8 cellular contexts compared by ENCODE assay signal in genomic region chr19:4730740-4731171, GRCh38. TPM values are rescaled to one million over a fixed set of nuclear protein-coding genes. Genes with fewer than 3 reads are reported as not detected.
DNase-seq lines count a peak whose midpoint lies in the region; ATAC-seq and TF ChIP-seq lines count a peak whose summit lies in the region.

No MANE protein-coding gene starts in this region.

- TF ChIP-seq CTCF in AG04450 (IDR thresholded peaks at IDR 0.05; ENCODE audit: low read depth, low read length) (peak; percentile 53), HFFc6 (IDR thresholded peaks at IDR 0.05) (peak; percentile 74), retinal pigment epithelial cell (conservative IDR thresholded peaks at IDR 0.05; ENCODE audit: low read depth, low read length) (peak; percentile 71)

- peaks cover 7% of the 10 kb centered on the region for H3K27me3 Mint-ChIP-seq in HFFc6 (ENCODE audit: insufficient read depth)
- peaks cover 7 to 23% of the 10 kb centered on the region in 2 donors for H3K27me3 Mint-ChIP-seq in effector memory CD8-positive, alpha-beta T cell

- peaks cover 4% of the 10 kb centered on the region for H3K27me3 ChIP-seq in AG04450 (ENCODE audit: control insufficient read depth, insufficient read depth, low read length)

- no peaks in the 10 kb centered on the region for H3K9me3 ChIP-seq in AG04450 (ENCODE audit: control insufficient read depth, insufficient read depth, low read length)

- no peak overlapping the region for H3K27ac ChIP-seq in AG04450 (ENCODE audit: low read depth, low read length)

- H3K36me3 Mint-ChIP-seq in HFFc6 (ENCODE audit: low read depth): no peaks in the 10 kb centered on the region
- peaks cover 2% of the 10 kb centered on the region for H3K36me3 Mint-ChIP-seq in effector memory CD8-positive, alpha-beta T cell (ENCODE audit: insufficient read depth)

- no peaks in the 10 kb centered on the region for H3K9me3 Mint-ChIP-seq in HFFc6
- H3K9me3 Mint-ChIP-seq in effector memory CD8-positive, alpha-beta T cell: no peaks in the 10 kb centered on the region

- no peak overlapping the region for H3K4me3 Mint-ChIP-seq in HFFc6
- no peak overlapping the region for H3K4me3 Mint-ChIP-seq in effector memory CD8-positive, alpha-beta T cell

- ATAC-seq in effector memory CD8-positive, alpha-beta T cell (replicated peaks): peak; percentile 63
- no peak for ATAC-seq in GM21423 (IDR thresholded peaks at IDR 0.05; ENCODE audit: unreplicated experiment)

- CTCF ChIA-PET in AG04450 (lab: Charles Lee): interaction anchor here (0.6 to 7.7 kb wide), 5 partner anchors 14 to 74 kb away, joined by 3 to 220 read pairs (median 4); partner anchors contain the start of gene FEM1A

- H3K4me3 ChIP-seq in AG04450 (ENCODE audit: low read depth, low read length) (no peak overlapping the region), retinal pigment epithelial cell (ENCODE audit: low read length) (no peak overlapping the region)

- H3K4me1 Mint-ChIP-seq in HFFc6 (ENCODE audit: low read depth): no peaks in the 10 kb centered on the region
- peaks cover 8 to 10% of the 10 kb centered on the region in 2 donors for H3K4me1 Mint-ChIP-seq in effector memory CD8-positive, alpha-beta T cell (ENCODE audit: low read depth in 2 of 2)

- DNase-seq in AG04450 (ENCODE audit: low read depth, low spot score) (no peak), HFFc6 (no peak), retinal pigment epithelial cell (ENCODE audit: low read depth) (no peak), NCI-H146 treated with DMSO at 0.1 percent for 48 hours (lab: John Stamatoyannopoulos, UW; ENCODE audit: unreplicated experiment) (no peak), SW480 (ENCODE audit: low spot score) (no peak)
- DNase-seq in activated CD4-positive, alpha-beta T cell treated with anti-CD3 and anti-CD28 coated beads, Interleukin-2, amount 50 U/mL, for 1 hour: peak; percentile 68
- peak; percentile 54 to 63 (median 58) for DNase-seq in effector memory CD8-positive, alpha-beta T cell

- no peak overlapping the region for H3K27ac Mint-ChIP-seq in HFFc6
- H3K27ac Mint-ChIP-seq in effector memory CD8-positive, alpha-beta T cell: no peak overlapping the region

- POLR2A ChIA-PET in AG04450 (lab: Yijun Ruan, JAX): no interaction called here

RNA-seq across cellular contexts. Expression of gene DPP9, which starts 7.1 kb away (rescaled TPM):
- 5.6 and 9.0 TPM in 2 replicates for polyA plus RNA-seq in AG04450 (2011; rRNA removed)
- 8.5 and 15.2 TPM in 2 replicates for polyA minus RNA-seq in AG04450 (2011; rRNA and poly(A)+ RNA removed)
- 10 to 100 TPM; 68.4 to 82.2 (median 80.1) TPM for total RNA-seq in HFFc6 (2021; fragmentation: NEBNext Ultra II Directional; extraction: Animal tissue kit (Norgen Biotek cat#: 25700))

Comparison
In these comparisons a context has a peak if more than half of its experiments do, and no peak if none do; other contexts are left out.
1. DNase-seq: peak in activated CD4-positive, alpha-beta T cell treated with anti-CD3 and anti-CD28 coated beads, Interleukin-2, amount 50 U/mL, for 1 hour (single experiment) and effector memory CD8-positive, alpha-beta T cell (3 of 3); none in AG04450 (single experiment), HFFc6 (single experiment), retinal pigment epithelial cell (single experiment), NCI-H146 treated with DMSO at 0.1 percent for 48 hours (single experiment) and SW480 (single experiment).
2. Peak in every context shown above with its lines, with median percentiles within 50 percentile points of each other: CTCF ChIP-seq.